In the genomic region with DNA sequence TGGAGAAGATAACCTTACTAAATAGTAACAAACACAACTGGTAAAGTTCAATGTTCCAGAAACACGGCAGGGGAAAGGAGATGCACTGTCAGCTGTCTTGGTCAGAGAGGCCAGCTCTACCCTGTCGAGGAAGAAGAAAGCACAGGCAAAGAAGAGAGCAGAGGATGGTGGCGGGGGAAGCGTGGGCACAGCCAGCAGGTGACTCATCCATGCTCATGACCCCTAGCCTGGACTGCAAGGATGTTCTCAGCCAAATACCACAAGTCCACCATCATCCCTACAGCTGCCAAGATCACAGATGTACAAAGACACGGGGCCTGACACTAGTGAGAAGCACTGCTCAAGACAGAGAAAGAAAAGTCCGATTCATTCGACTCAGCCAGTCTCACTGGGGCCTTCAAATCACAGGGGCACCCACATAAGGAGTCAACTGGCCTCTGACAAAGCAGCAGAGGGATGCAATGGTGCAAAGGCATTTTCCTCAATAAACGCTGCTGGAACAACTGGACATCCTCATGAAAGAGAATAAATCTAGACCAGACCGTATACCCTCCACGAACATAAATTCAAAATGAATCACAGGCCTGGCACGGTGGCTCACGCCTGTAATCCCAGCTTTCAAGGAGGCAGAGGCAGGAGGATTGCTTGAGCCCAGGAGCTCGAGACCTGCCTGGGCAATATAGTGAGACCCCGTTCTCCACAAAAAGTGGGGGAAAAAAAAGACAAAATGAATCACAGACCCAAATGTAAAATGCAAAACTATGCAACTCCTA, we compare ENCODE assay signal across 13 cellular contexts. TPM values are rescaled to one million over a fixed set of nuclear protein-coding genes. Genes with fewer than 3 reads are reported as not detected.
DNase-seq lines count a peak whose midpoint lies in the region; ATAC-seq and TF ChIP-seq lines count a peak whose summit lies in the region.
"Had no signal": no experiment of that assay in that cellular context is flagged by ENCODE, and none has a peak within 500 bp of the region (broad histone marks: within the 10 kb centered on the region; RNA-seq: fewer than 3 reads in every experiment).

No MANE protein-coding gene starts in this region.

- no peak for ATAC-seq in GM21825 (IDR thresholded peaks at IDR 0.05; ENCODE audit: unreplicated experiment)
- ATAC-seq: esophagus mucosa; natural killer cell treated with Interleukin-12 subunit alpha and Interleukin-12 subunit beta and Interleukin-15 and Interleukin-18, amount 100 ng/mL, for 72 hours had no signal

- DNase-seq in AG09319 (ENCODE audit: extremely low read depth, low read depth) (peak; percentile 87), LHCN-M2 (ENCODE audit: low read depth) (peak; percentile 99), choroid plexus epithelial cell (ENCODE audit: low read depth) (peak; percentile 98), mucosa of gallbladder (ENCODE audit: low spot score) (peak; percentile 25), Kasumi-1 (lab: John Stamatoyannopoulos, UW) (no peak), G401 (ENCODE audit: low spot score) (no peak), middle frontal gyrus (ENCODE audit: extremely low spot score, low spot score) (no peak)
- DNase-seq: DMS79, NCI-H1436 had no signal

- no peak overlapping the region for H3K4me3 ChIP-seq in choroid plexus epithelial cell (ENCODE audit: low read depth, low read length)
- H3K4me3 ChIP-seq: SK-N-MC had no signal

- TF ChIP-seq CTCF in AG09319 (IDR thresholded peaks at IDR 0.05; ENCODE audit: low read depth, low read length) (no peak), choroid plexus epithelial cell (conservative IDR thresholded peaks at IDR 0.05; ENCODE audit: low read depth, low read length) (no peak)

- in situ Hi-C loops in G401 (cut with HindIII; ENCODE audit: low sequenced_read_pairs), result no loop called here

RNA-seq across cellular contexts. Expression of gene DTYMK, which starts 5.6 kb away (rescaled TPM):
- total RNA-seq in LHCN-M2 (2014; rRNA removed) (108 and 132 TPM in 2 replicates), mucosa of gallbladder (26.2 TPM)
- polyA plus RNA-seq in LHCN-M2 (2012), result 107 TPM
- 52.0 and 57.9 TPM in 2 replicates for total RNA-seq in G401 (2014; rRNA removed; shearing (Covaris generic))

RNA-seq across cellular contexts. Expression of gene ING5, which starts 20.8 kb away (rescaled TPM):
- total RNA-seq in LHCN-M2 (2014; rRNA removed), result 22.2 and 24.7 TPM in 2 replicates
- polyA plus RNA-seq in LHCN-M2 (2012), result 16.3 TPM
- total RNA-seq in mucosa of gallbladder, result 47.4 TPM
- total RNA-seq in G401 (2014; rRNA removed; shearing (Covaris generic)), result 21.6 and 65.8 TPM in 2 replicates

RNA-seq across cellular contexts. Expression of gene ATG4B, which starts 43.5 kb away (rescaled TPM):
- total RNA-seq in LHCN-M2 (2014; rRNA removed) (68.9 and 99.8 TPM in 2 replicates), mucosa of gallbladder (130 TPM)
- 77.6 TPM for polyA plus RNA-seq in LHCN-M2 (2012)
- 71.2 and 118 TPM in 2 replicates for total RNA-seq in G401 (2014; rRNA removed; shearing (Covaris generic))

RNA-seq across cellular contexts. Expression of gene THAP4, which starts 44.1 kb away (rescaled TPM):
- total RNA-seq in LHCN-M2 (2014; rRNA removed), result 59.4 and 63.5 TPM in 2 replicates
- 48.1 TPM for polyA plus RNA-seq in LHCN-M2 (2012)
- 53.8 TPM for total RNA-seq in mucosa of gallbladder
- 85.0 and 86.2 TPM in 2 replicates for total RNA-seq in G401 (2014; rRNA removed; shearing (Covaris generic))

RNA-seq across cellular contexts. Expression of gene D2HGDH, which starts 53.4 kb away (rescaled TPM):
- 12.7 and 13.5 TPM in 2 replicates for total RNA-seq in LHCN-M2 (2014; rRNA removed)
- 8.6 TPM for polyA plus RNA-seq in LHCN-M2 (2012)
- 71.5 TPM for total RNA-seq in mucosa of gallbladder
- total RNA-seq in G401 (2014; rRNA removed; shearing (Covaris generic)), result 48.4 and 50.7 TPM in 2 replicates

Comparison
In these comparisons a context has a peak if more than half of its experiments do, and no peak if none do; other contexts are left out.
1. DNase-seq: peak in AG09319 (single experiment), LHCN-M2 (single experiment), choroid plexus epithelial cell (single experiment) and mucosa of gallbladder (single experiment); none in Kasumi-1 (0 of 2), G401 (single experiment) and middle frontal gyrus (single experiment).